In the genomic region with DNA sequence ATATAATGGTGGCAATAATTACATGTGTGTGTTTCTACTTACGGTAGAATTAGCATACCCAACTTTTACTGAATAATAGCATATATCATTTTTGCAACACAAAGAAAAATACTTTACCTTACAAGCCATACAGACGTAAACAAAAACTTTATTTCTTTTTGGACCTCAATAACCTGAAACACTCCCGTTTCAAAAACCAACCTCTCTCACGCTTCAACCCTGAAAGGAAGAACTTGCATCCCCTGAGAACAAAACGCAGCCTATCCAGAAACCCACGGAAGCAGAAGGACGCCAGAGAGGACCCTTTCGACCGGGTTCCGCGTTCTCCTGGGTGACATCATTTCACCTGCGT, we compare ENCODE assay signal across 8 cellular contexts. TPM values are rescaled to one million over a fixed set of nuclear protein-coding genes. Genes with fewer than 3 reads are reported as not detected.
A peak's percentile ranks its signal among the peaks of the same experiment; 100 is the strongest.
DNase-seq lines count a peak whose midpoint lies in the region; ATAC-seq and TF ChIP-seq lines count a peak whose summit lies in the region.

TSS of gene RNF38 (minus strand) at position 290 of the 352 bp plus-strand sequence. CDS start at position 129, 161 bp downstream.

- ATAC-seq in activated T-cell treated with anti-CD3 and anti-CD28 coated beads, Interleukin-2, amount 50 U/mL, for 4 hours: no peak
- ATAC-seq in GM21515 (IDR thresholded peaks at IDR 0.05; ENCODE audit: unreplicated experiment): no peak

- H3K27ac Mint-ChIP-seq in glutamatergic neuron (ENCODE audit: unreplicated experiment): peak within 1 kb of the TSS; percentile 98

- peaks cover 45% of the 10 kb centered on the region for H3K4me1 Mint-ChIP-seq in activated T-cell treated with anti-CD3 and anti-CD28 coated beads, Interleukin-2, amount 50 U/mL, for 4 hours (ENCODE audit: low read depth)
- peaks cover 27% of the 10 kb centered on the region for H3K4me1 Mint-ChIP-seq in glutamatergic neuron (ENCODE audit: low read depth, unreplicated experiment)

- WGBS in prostate gland: under 1% methylated on average over 12 of the region's 12 CpGs

- DNase-seq in NCI-H1694 treated with DMSO at 0.1 percent for 48 hours (lab: John Stamatoyannopoulos, UW): peak; percentile 72
- no peak for DNase-seq in NCI-H1694 (lab: John Stamatoyannopoulos, UW)
- DNase-seq in activated T-cell treated with anti-CD3 and anti-CD28 coated beads, Interleukin-2, amount 50 U/mL, for 4 hours: no peak
- no peak for DNase-seq in glutamatergic neuron
- DNase-seq in prostate gland (ENCODE audit: low spot score): no peak
- no peak for DNase-seq in 8988T
- no peak for DNase-seq in D341Med (ENCODE audit: low spot score)

- intact Hi-C loops in prostate gland (cut with DNase I): loop anchor here (5.0 kb wide), 2 partner anchors 87 to 143 kb away; partner anchors contain the start of gene GNE

- H3K36me3 Mint-ChIP-seq in activated T-cell treated with anti-CD3 and anti-CD28 coated beads, Interleukin-2, amount 50 U/mL, for 4 hours (ENCODE audit: insufficient read depth): peaks cover 9% of the 10 kb centered on the region
- no peaks in the 10 kb centered on the region for H3K36me3 Mint-ChIP-seq in glutamatergic neuron (ENCODE audit: unreplicated experiment)

- no peaks in the 10 kb centered on the region for H3K36me3 ChIP-seq in prostate gland

- no peaks in the 10 kb centered on the region for H3K9me3 ChIP-seq in prostate gland

- H3K4me3 Mint-ChIP-seq in activated T-cell treated with anti-CD3 and anti-CD28 coated beads, Interleukin-2, amount 50 U/mL, for 4 hours: peak within 1 kb of the TSS; percentile 92
- peak within 1 kb of the TSS; percentile 95 for H3K4me3 Mint-ChIP-seq in glutamatergic neuron (ENCODE audit: unreplicated experiment)

- peak within 1 kb of the TSS; percentile 97 to 98 for H3K27ac ChIP-seq in prostate gland

- H3K4me1 ChIP-seq in prostate gland (replicated peaks): peaks cover 4% of the 10 kb centered on the region

- H3K27me3 Mint-ChIP-seq in activated T-cell treated with anti-CD3 and anti-CD28 coated beads, Interleukin-2, amount 50 U/mL, for 4 hours (ENCODE audit: low read depth): no peaks in the 10 kb centered on the region
- H3K27me3 Mint-ChIP-seq in glutamatergic neuron (ENCODE audit: unreplicated experiment): peaks cover 9% of the 10 kb centered on the region

- peak within 1 kb of the TSS; percentile 79 to 82 for H3K4me3 ChIP-seq in prostate gland

- no peaks in the 10 kb centered on the region for H3K27me3 ChIP-seq in prostate gland (replicated peaks; ENCODE audit: insufficient read depth)

- H3K9me3 Mint-ChIP-seq in activated T-cell treated with anti-CD3 and anti-CD28 coated beads, Interleukin-2, amount 50 U/mL, for 4 hours: no peaks in the 10 kb centered on the region
- H3K9me3 Mint-ChIP-seq in glutamatergic neuron (ENCODE audit: unreplicated experiment): peaks cover 10% of the 10 kb centered on the region

- TF ChIP-seq CTCF in glutamatergic neuron (IDR thresholded peaks at IDR 0.05; ENCODE audit: partially characterized antibody, unreplicated experiment) (no peak), prostate gland (IDR thresholded peaks at IDR 0.05) (no peak)

- TF ChIP-seq POLR2A in prostate gland (IDR thresholded peaks at IDR 0.05): no peak

RNA-seq across cellular contexts. Expression of gene RNF38, which starts in this region (rescaled TPM):
- total RNA-seq in activated T-cell treated with anti-CD3 and anti-CD28 coated beads, Interleukin-2, amount 50 U/mL, for 4 hours: 10 to 100 TPM; 29.8 to 32.0 (median 31.7) TPM
- total RNA-seq in glutamatergic neuron (ENCODE audit: unreplicated experiment) (129 TPM), prostate gland (10 to 100 TPM; 27.8 to 99.6 TPM)
